Comparison of ENCODE assay signal across 23 cellular contexts in genomic region chr10:63675171-63675570, GRCh38.
DNase-seq lines count a peak whose midpoint lies in the region; ATAC-seq and TF ChIP-seq lines count a peak whose summit lies in the region.
"Had no signal": no experiment of that assay in that cellular context is flagged by ENCODE, and none has a peak within 500 bp of the region (broad histone marks: within the 10 kb centered on the region; RNA-seq: fewer than 3 reads in every experiment).

No MANE protein-coding gene starts in this region.

- no peaks in the 10 kb centered on the region; the same call in 1 of the 2 replicates for H3K27me3 Mint-ChIP-seq in HFFc6 (ENCODE audit: insufficient read depth)
- H3K27me3 Mint-ChIP-seq: central memory CD8-positive, alpha-beta T cell had no signal

- H3K36me3 Mint-ChIP-seq in HFFc6 (ENCODE audit: low read depth), result no peaks in the 10 kb centered on the region
- H3K36me3 Mint-ChIP-seq: activated CD4-positive, alpha-beta memory T cell treated with anti-CD3 and anti-CD28 coated beads for 36 hours; CD8-positive, alpha-beta T cell; naive thymus-derived CD4-positive, alpha-beta T cell; WTC11 had no signal

- H3K27ac ChIP-seq in testis (no peak overlapping the region), body of pancreas (no peak overlapping the region)

- H3K4me3 ChIP-seq in choroid plexus epithelial cell (ENCODE audit: low read depth, low read length), result no peak overlapping the region
- H3K4me3 ChIP-seq in testis, result no peak overlapping the region
- no peak overlapping the region for H3K4me3 ChIP-seq in body of pancreas

- TF ChIP-seq CTCF in HFFc6 (IDR thresholded peaks at IDR 0.05) (no peak), choroid plexus epithelial cell (conservative IDR thresholded peaks at IDR 0.05; ENCODE audit: low read depth, low read length) (no peak), testis (IDR thresholded peaks at IDR 0.05) (no peak), body of pancreas (IDR thresholded peaks at IDR 0.05) (no peak)

- 75 to 77% methylated on average over 2 of the region's 2 CpGs for WGBS in testis, 2 donors
- WGBS in body of pancreas, 2 donors, result 74 to 95% methylated on average over 2 of the region's 2 CpGs

- peak; percentile 21 for DNase-seq in HFFc6
- DNase-seq in choroid plexus epithelial cell (ENCODE audit: low read depth), result peak; percentile 46
- DNase-seq in medulla oblongata (ENCODE audit: extremely low spot score), result peak; percentile 71
- peak; percentile 28 for DNase-seq in testis
- DNase-seq in body of pancreas, result no peak
- DNase-seq in NCI-H526 (lab: John Stamatoyannopoulos, UW), result no peak
- no peak for DNase-seq in activated T-cell treated with anti-CD3 and anti-CD28 coated beads, Interleukin-2, amount 50 U/mL, for 1 hour
- DNase-seq: activated CD4-positive, alpha-beta memory T cell treated with anti-CD3 and anti-CD28 coated beads for 36 hours; activated T-cell treated with anti-CD3 and anti-CD28 coated beads for 4 hours; amniotic stem cell; CD8-positive, alpha-beta T cell; DMS79; effector CD4-positive, alpha-beta T cell; glutamatergic neuron; left colon; naive thymus-derived CD4-positive, alpha-beta T cell; NCI-H1092 treated with DMSO at 0.1 percent for 48 hours; NCI-H2029; NCI-H226; T1000 had no signal

- intact Hi-C loops in testis (cut with DNase I; ENCODE audit: low total_unique reads), result no loop called here
- intact Hi-C loops in body of pancreas (cut with DNase I), result no loop called here

- H3K4me1 ChIP-seq in testis, result peaks cover 20% of the 10 kb centered on the region
- H3K4me1 ChIP-seq in body of pancreas, result peaks cover 9% of the 10 kb centered on the region

- no peaks in the 10 kb centered on the region for H3K9me3 Mint-ChIP-seq in HFFc6
- H3K9me3 Mint-ChIP-seq: activated CD4-positive, alpha-beta memory T cell treated with anti-CD3 and anti-CD28 coated beads for 36 hours; CD8-positive, alpha-beta T cell; central memory CD8-positive, alpha-beta T cell; naive thymus-derived CD4-positive, alpha-beta T cell; WTC11 had no signal

- H3K27me3 ChIP-seq in testis (no peaks in the 10 kb centered on the region), body of pancreas (no peaks in the 10 kb centered on the region)

- no peak for TF ChIP-seq POLR2A in testis (IDR thresholded peaks at IDR 0.05)
- TF ChIP-seq POLR2A in body of pancreas (IDR thresholded peaks at IDR 0.05), result no peak

- no peaks in the 10 kb centered on the region for H3K9me3 ChIP-seq in testis
- no peaks in the 10 kb centered on the region for H3K9me3 ChIP-seq in body of pancreas

- no peaks in the 10 kb centered on the region for H3K36me3 ChIP-seq in testis (ENCODE audit: low read depth, missing control alignments)
- H3K36me3 ChIP-seq in body of pancreas (replicated peaks in 1 of 2; ENCODE audit: insufficient read depth in 1 of 2, low read depth in 2 of 2), result no peaks in the 10 kb centered on the region

- H3K4me1 Mint-ChIP-seq in HFFc6 (ENCODE audit: low read depth), result peaks cover 23% of the 10 kb centered on the region
- H3K4me1 Mint-ChIP-seq: central memory CD8-positive, alpha-beta T cell; naive thymus-derived CD4-positive, alpha-beta T cell had no signal

- H3K27ac Mint-ChIP-seq in HFFc6, result no peak overlapping the region
- H3K27ac Mint-ChIP-seq: activated CD4-positive, alpha-beta memory T cell treated with anti-CD3 and anti-CD28 coated beads for 36 hours; CD8-positive, alpha-beta T cell; naive thymus-derived CD4-positive, alpha-beta T cell had no signal

- H3K4me3 Mint-ChIP-seq in HFFc6, result no peak overlapping the region
- H3K4me3 Mint-ChIP-seq: activated CD4-positive, alpha-beta memory T cell treated with anti-CD3 and anti-CD28 coated beads for 36 hours; CD8-positive, alpha-beta T cell; central memory CD8-positive, alpha-beta T cell; naive thymus-derived CD4-positive, alpha-beta T cell; WTC11 had no signal

- no peak for ATAC-seq in body of pancreas
- ATAC-seq: CD8-positive, alpha-beta T cell; left colon; naive thymus-derived CD4-positive, alpha-beta T cell; Right ventricle myocardium inferior; WTC11 had no signal

Comparison
In these comparisons a context has a peak if more than half of its experiments do, and no peak if none do; other contexts are left out.
1. DNase-seq: peak in HFFc6 (single experiment), choroid plexus epithelial cell (single experiment), medulla oblongata (single experiment) and testis (single experiment); none in body of pancreas (0 of 4), NCI-H526 (0 of 2) and activated T-cell treated with anti-CD3 and anti-CD28 coated beads, Interleukin-2, amount 50 U/mL, for 1 hour (single experiment).